ENCODE assay signal across 17 cellular contexts in the genomic region with DNA sequence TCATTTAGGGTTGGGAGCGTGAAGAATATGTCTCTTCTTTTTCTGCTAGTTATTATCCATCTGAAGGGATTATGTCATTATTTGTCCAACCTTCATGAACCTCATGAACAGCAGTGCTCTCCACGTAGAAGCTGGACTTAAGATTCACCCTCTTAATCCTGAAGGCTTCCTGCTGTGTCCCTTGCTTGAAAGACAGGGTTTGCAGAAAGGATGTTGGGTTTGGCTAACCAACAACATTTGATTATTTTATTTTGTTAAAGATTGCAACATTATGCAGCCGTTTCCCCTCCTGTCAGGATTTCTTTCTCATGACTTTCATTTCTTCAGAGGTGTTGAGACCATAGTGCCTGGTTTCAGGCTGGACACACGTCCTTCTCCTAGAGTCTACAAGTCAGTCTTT.
DNase-seq lines count a peak whose midpoint lies in the region; ATAC-seq and TF ChIP-seq lines count a peak whose summit lies in the region.
"Had no signal": no experiment of that assay in that cellular context is flagged by ENCODE, and none has a peak within 500 bp of the region (broad histone marks: within the 10 kb centered on the region; RNA-seq: fewer than 3 reads in every experiment).

No MANE protein-coding gene starts in this region.

- no peak overlapping the region for H3K4me3 Mint-ChIP-seq in stimulated activated naive B cell treated with anti-CD40 and anti-IgM and Interleukin-4, amounts not matched to agents 10 μg/mL and 1 μg/mL and 100 μg/mL, for 72 hours
- H3K4me3 Mint-ChIP-seq: CD14-positive monocyte had no signal

- ATAC-seq in Right ventricle myocardium superior (ENCODE audit: poor library complexity) (peak; percentile 51), esophagus mucosa (no peak)
- ATAC-seq in stimulated activated naive B cell treated with anti-CD40 and anti-IgM and Interleukin-4, amounts not matched to agents 10 μg/mL and 1 μg/mL and 100 μg/mL, for 72 hours (replicated peaks), result no peak

- peaks cover 9% of the 10 kb centered on the region in 2 donors for H3K9me3 Mint-ChIP-seq in stimulated activated naive B cell treated with anti-CD40 and anti-IgM and Interleukin-4, amounts not matched to agents 10 μg/mL and 1 μg/mL and 100 μg/mL, for 72 hours

- intact Hi-C loops in Right ventricle myocardium superior (cut with DNase I), result loop anchor here (10.0 kb wide), 2 partner anchors 118 to 182 kb away; no protein-coding TSS in a partner anchor
- intact Hi-C loops in cardiac septum (cut with DNase I), result no loop called here

- H3K4me1 Mint-ChIP-seq in stimulated activated naive B cell treated with anti-CD40 and anti-IgM and Interleukin-4, amounts not matched to agents 10 μg/mL and 1 μg/mL and 100 μg/mL, for 72 hours, result no peaks in the 10 kb centered on the region
- H3K4me1 Mint-ChIP-seq: CD14-positive monocyte had no signal

- peaks cover 0 to 4% of the 10 kb centered on the region in 2 donors for H3K27me3 Mint-ChIP-seq in stimulated activated naive B cell treated with anti-CD40 and anti-IgM and Interleukin-4, amounts not matched to agents 10 μg/mL and 1 μg/mL and 100 μg/mL, for 72 hours

- H3K27ac Mint-ChIP-seq in stimulated activated naive B cell treated with anti-CD40 and anti-IgM and Interleukin-4, amounts not matched to agents 10 μg/mL and 1 μg/mL and 100 μg/mL, for 72 hours, result no peak overlapping the region
- H3K27ac Mint-ChIP-seq: CD14-positive monocyte had no signal

- no peak overlapping the region for H3K4me3 ChIP-seq in astrocyte of the cerebellum (ENCODE audit: low read depth, low read length)
- H3K4me3 ChIP-seq: MG63 had no signal

- in situ Hi-C loops in astrocyte of the cerebellum (cut with HindIII; ENCODE audit: low sequenced_read_pairs), result no loop called here

- H3K36me3 Mint-ChIP-seq in stimulated activated naive B cell treated with anti-CD40 and anti-IgM and Interleukin-4, amounts not matched to agents 10 μg/mL and 1 μg/mL and 100 μg/mL, for 72 hours, result no peaks in the 10 kb centered on the region
- H3K36me3 Mint-ChIP-seq: CD14-positive monocyte had no signal

- no peak for TF ChIP-seq CTCF in astrocyte of the cerebellum (IDR thresholded peaks at IDR 0.05; ENCODE audit: low read depth, low read length, missing control alignments)

- DNase-seq in Right ventricle myocardium superior, result no peak
- DNase-seq in cardiac septum (ENCODE audit: low spot score), result no peak
- peak; percentile 55 for DNase-seq in astrocyte of the cerebellum (ENCODE audit: low read depth)
- DNase-seq in fibroblast of peridontal ligament (ENCODE audit: extremely low read depth), result peak; percentile 65
- no peak for DNase-seq in stimulated activated naive B cell treated with anti-CD40 and anti-IgM and Interleukin-4, amounts not matched to agents 10 μg/mL and 1 μg/mL and 100 μg/mL, for 72 hours
- no peak for DNase-seq in DMS153 (lab: John Stamatoyannopoulos, UW)
- DNase-seq in DMS53 (lab: John Stamatoyannopoulos, UW), result no peak
- DNase-seq: 8988T; Caco-2; GOT3; MG63; NCI-H1092 treated with DMSO at 0.1 percent for 48 hours; NCI-H1694 treated with DMSO at 0.1 percent for 48 hours; NCI-H69; NK-92 treated with Interleukin-12 subunit alpha and Interleukin-12 subunit beta, amount 100 ng/mL, for 24 hours had no signal

Comparison
In these comparisons a context has a peak if more than half of its experiments do, and no peak if none do; other contexts are left out.
1. DNase-seq: peak in astrocyte of the cerebellum (single experiment) and fibroblast of peridontal ligament (single experiment); none in Right ventricle myocardium superior (single experiment), cardiac septum (single experiment), stimulated activated naive B cell treated with anti-CD40 and anti-IgM and Interleukin-4, amounts not matched to agents 10 μg/mL and 1 μg/mL and 100 μg/mL, for 72 hours (single experiment), DMS153 (single experiment) and DMS53 (single experiment).